In genomic region chr12:62693291-62694040, GRCh38 we compare ENCODE assay signal across 14 cellular contexts.
A peak's percentile ranks its signal among the peaks of the same experiment; 100 is the strongest.
DNase-seq lines count a peak whose midpoint lies in the region; ATAC-seq and TF ChIP-seq lines count a peak whose summit lies in the region.
"Had no signal": no experiment of that assay in that cellular context is flagged by ENCODE, and none has a peak within 500 bp of the region (broad histone marks: within the 10 kb centered on the region; RNA-seq: fewer than 3 reads in every experiment).

No MANE protein-coding gene starts in this region.

- H3K14ac ChIP-seq in IMR-90 (replicated peaks; ENCODE audit: low read depth, low read length) = peak overlapping the region; percentile 89

- H2BK120ac ChIP-seq in IMR-90 (ENCODE audit: low read depth, low read length) = peak overlapping the region; percentile 92

- H2BK20ac ChIP-seq in IMR-90 (ENCODE audit: low read depth, low read length) = peak overlapping the region; percentile 95

- intact Hi-C loops in IMR-90 (cut with micrococcal nuclease) (no loop called here), ascending aorta (cut with DNase I) (loop anchor here (5.0 kb wide), 1 partner anchor 61 kb away; no protein-coding TSS in a partner anchor), left ventricle myocardium inferior (cut with micrococcal nuclease) (no loop called here)

- DNase-seq in IMR-90 = peak; percentile 49
- no peak for DNase-seq in ascending aorta (ENCODE audit: low spot score in 2 of 2)
- DNase-seq in left ventricle myocardium inferior = peak; percentile 38
- no peak for DNase-seq in foreskin melanocyte
- DNase-seq in medulla oblongata (ENCODE audit: extremely low spot score) = no peak
- DNase-seq: activated CD8-positive, alpha-beta memory T cell treated with anti-CD3 and anti-CD28 coated beads for 24 hours; GOT3; MG63; NCI-H187; NCI-H524 treated with DMSO at 0.1 percent for 48 hours; PC-3; WERI-Rb-1 had no signal

- in situ Hi-C loops in IMR-90 (cut with MboI; ENCODE audit: low sequenced_read_pairs) = no loop called here

- no peak for TF ChIP-seq POLR2A in IMR-90 (IDR thresholded peaks at IDR 0.05; ENCODE audit: low read depth, low read length)

- peak overlapping the region; percentile 70 to 89 for H4K8ac ChIP-seq in IMR-90 (ENCODE audit: low read depth in 2 of 2, low read length in 2 of 2)

- peaks cover 0 to 3% of the 10 kb centered on the region in 2 experiments; a peak in 1 of 4 replicates for H3K79me1 ChIP-seq in IMR-90 (ENCODE audit: low read depth in 1 of 2, low read length in 2 of 2)

- no peak for TF ChIP-seq RAD21 in IMR-90 (IDR thresholded peaks at IDR 0.05; ENCODE audit: low read length)

- H3K9ac ChIP-seq in IMR-90 (ENCODE audit: low read depth, low read length) (peak overlapping the region; percentile 19; the same call in 1 of the 2 replicates), skeletal muscle satellite cell (ENCODE audit: low read depth, low read length) (no peak overlapping the region)

- H4K20me1 ChIP-seq in IMR-90 (ENCODE audit: insufficient read depth, low read length) = no peaks in the 10 kb centered on the region

- TF ChIP-seq CTCF in IMR-90 (conservative IDR thresholded peaks at IDR 0.05; ENCODE audit: low read depth, low read length) (no peak), ascending aorta (IDR thresholded peaks at IDR 0.05) (no peak), left ventricle myocardium inferior (IDR thresholded peaks at IDR 0.05; ENCODE audit: borderline replicate concordance) (no peak)

- H2AK5ac ChIP-seq in IMR-90 (ENCODE audit: low read depth, low read length) = peak overlapping the region; percentile 88

- 10% methylated on average over 5 of the region's 15 CpGs; no CpG with 5 or more reads in 1 of the 2 experiments for WGBS in IMR-90 (ENCODE audit: extremely low coverage in 2 of 2, insufficient read length in 1 of 2), 2 experiments

- H4K5ac ChIP-seq in IMR-90 (ENCODE audit: low read depth, low read length) = peak overlapping the region; percentile 72

- H3K27ac ChIP-seq in IMR-90 (ENCODE audit: insufficient read depth, low read length) (peak overlapping the region; percentile 63), ascending aorta (peak overlapping the region; percentile 62 to 80), left ventricle myocardium inferior (replicated peaks) (peak overlapping the region; percentile 54)
- H3K27ac ChIP-seq: WERI-Rb-1 had no signal

- H3K9me3 ChIP-seq in IMR-90 (ENCODE audit: control insufficient read depth, insufficient read depth, low read length) = no peaks in the 10 kb centered on the region
- no peaks in the 10 kb centered on the region for H3K9me3 ChIP-seq in ascending aorta
- no peaks in the 10 kb centered on the region for H3K9me3 ChIP-seq in left ventricle myocardium inferior (replicated peaks)
- no peaks in the 10 kb centered on the region for H3K9me3 ChIP-seq in skeletal muscle satellite cell (replicated peaks; ENCODE audit: low read length)
- H3K9me3 ChIP-seq: MG63 had no signal

- POLR2A ChIA-PET in IMR-90 (lab: Charles Lee; ENCODE audit: unreplicated experiment) = no interaction called here

- H3K56ac ChIP-seq in IMR-90 (ENCODE audit: extremely low read depth, insufficient read depth, low read length) = peak overlapping the region; percentile 71

- peak overlapping the region; percentile 75 for H3K18ac ChIP-seq in IMR-90 (ENCODE audit: low read depth, low read length)

- ATAC-seq in IMR-90 (ENCODE audit: low read depth) (peak; percentile 38), GM18498 (IDR thresholded peaks at IDR 0.05; ENCODE audit: unreplicated experiment) (no peak)
- ATAC-seq: PC-3 had no signal

- H3K4me2 ChIP-seq in IMR-90 (ENCODE audit: low read depth, low read length) = peak overlapping the region; percentile 64
- peak overlapping the region; percentile 28 for H3K4me2 ChIP-seq in skeletal muscle satellite cell (ENCODE audit: low read length)

- H2BK5ac ChIP-seq in IMR-90 (ENCODE audit: low read depth, low read length, poor library complexity, severe bottlenecking) = peak overlapping the region; percentile 94

- H3K4me3 ChIP-seq in IMR-90 (ENCODE audit: insufficient read depth, low read depth, low read length) (no peak overlapping the region), ascending aorta (no peak overlapping the region), left ventricle myocardium inferior (no peak overlapping the region), skeletal muscle satellite cell (ENCODE audit: low read length) (no peak overlapping the region)
- H3K4me3 ChIP-seq: MG63 had no signal

- H4K91ac ChIP-seq in IMR-90 (ENCODE audit: insufficient read depth, low read depth, low read length) = peak overlapping the region; percentile 82

- H2BK15ac ChIP-seq in IMR-90 (ENCODE audit: low read depth, low read length) = peak overlapping the region; percentile 87

- H3K27me3 ChIP-seq in IMR-90 (ENCODE audit: control insufficient read depth, insufficient read depth, low read length) (no peaks in the 10 kb centered on the region), ascending aorta (no peaks in the 10 kb centered on the region), left ventricle myocardium inferior (ENCODE audit: low read depth) (no peaks in the 10 kb centered on the region), skeletal muscle satellite cell (ENCODE audit: control insufficient read depth, insufficient read depth, low read length) (no peaks in the 10 kb centered on the region)
- H3K27me3 ChIP-seq: MG63 had no signal

- BruUV-seq in IMR-90 (replicated peaks; lab: Mats Ljungman, UMichigan) = no TSS peak

- peak overlapping the region; percentile 49 for H2AK9ac ChIP-seq in IMR-90 (replicated peaks; ENCODE audit: low read depth, low read length, poor library complexity)

- H2AFZ ChIP-seq in IMR-90 (replicated peaks; ENCODE audit: low read length, poor library complexity) = peak overlapping the region; percentile 91

- H3K23ac ChIP-seq in IMR-90 (ENCODE audit: low read depth, low read length) = peak overlapping the region; percentile 70

- H3K9me1 ChIP-seq in IMR-90 (ENCODE audit: insufficient read depth, low read length) = peaks cover 11% of the 10 kb centered on the region

- H3K4me1 ChIP-seq in IMR-90 (ENCODE audit: control insufficient read depth, insufficient read depth, low read length) (peaks cover 24% of the 10 kb centered on the region), ascending aorta (peaks cover 3 to 19% of the 10 kb centered on the region in 2 donors), left ventricle myocardium inferior (peaks cover 14% of the 10 kb centered on the region), skeletal muscle satellite cell (ENCODE audit: control insufficient read depth, insufficient read depth, low read length) (peaks cover 31% of the 10 kb centered on the region)

- dilution Hi-C loops in IMR-90 (cut with HindIII; ENCODE audit: low sequenced_read_pairs, unreplicated experiment) = no loop called here

- peak overlapping the region; percentile 88 for H3K4ac ChIP-seq in IMR-90 (ENCODE audit: low read depth, low read length)

- H3K36me3 ChIP-seq in IMR-90 (ENCODE audit: control insufficient read depth, insufficient read depth, low read length) = no peaks in the 10 kb centered on the region
- no peaks in the 10 kb centered on the region for H3K36me3 ChIP-seq in ascending aorta
- peaks cover 21% of the 10 kb centered on the region for H3K36me3 ChIP-seq in left ventricle myocardium inferior
- H3K36me3 ChIP-seq in skeletal muscle satellite cell (ENCODE audit: insufficient read depth, low read length) = no peaks in the 10 kb centered on the region
- H3K36me3 ChIP-seq: MG63 had no signal

- CTCF ChIA-PET in IMR-90 (lab: Yijun Ruan, JAX) = interaction anchor here (0.7 kb wide), 1 partner anchor 53 kb away, joined by 3 read pairs; no protein-coding TSS in a partner anchor

TF ChIP-seq in IMR-90, 13 proteins besides CTCF, POLR2A, EP300 and RAD21:
- no peak for TF ChIP-seq MAFK (IDR thresholded peaks at IDR 0.05; ENCODE audit: low read depth, low read length)
- no peak for TF ChIP-seq CHD1 (IDR thresholded peaks at IDR 0.05; ENCODE audit: low read depth, low read length)
- TF ChIP-seq FOS (IDR thresholded peaks at IDR 0.05; ENCODE audit: low read depth, low read length) = no peak
- TF ChIP-seq RFX5 (IDR thresholded peaks at IDR 0.05; ENCODE audit: low read depth, low read length) = no peak

Comparison
In these comparisons a context has a peak if more than half of its experiments do, and no peak if none do; other contexts are left out.
1. DNase-seq: peak in IMR-90 (single experiment) and left ventricle myocardium inferior (single experiment); none in ascending aorta (0 of 2), foreskin melanocyte (single experiment) and medulla oblongata (single experiment).
2. Peak in every context shown above with its lines, with median percentiles within 50 percentile points of each other: H3K27ac ChIP-seq.